24 cellular contexts compared by ENCODE assay signal in the genomic region with DNA sequence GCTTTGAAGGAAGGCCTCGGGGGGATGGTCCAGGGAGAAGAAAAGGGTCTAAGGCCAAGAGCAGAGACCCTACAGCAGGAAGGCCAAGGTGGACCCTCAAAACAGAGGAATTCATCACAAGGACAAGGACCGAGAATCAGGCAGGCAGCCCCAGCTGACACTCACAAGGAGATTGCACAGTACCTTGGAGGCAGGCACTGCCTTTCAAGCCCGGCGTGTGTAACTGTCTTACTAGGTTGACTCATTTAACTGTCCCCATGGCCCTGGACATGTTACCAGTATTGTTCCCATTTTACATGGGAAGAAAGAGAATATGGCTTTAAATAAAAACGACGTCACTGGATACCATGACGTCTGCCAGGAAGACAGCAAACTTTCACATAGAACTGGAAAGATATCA.
"Had no signal": no experiment of that assay in that cellular context is flagged by ENCODE, and none has a peak within 500 bp of the region (broad histone marks: within the 10 kb centered on the region; RNA-seq: fewer than 3 reads in every experiment).

No MANE protein-coding gene starts in this region.

- ATAC-seq: effector memory CD8-positive, alpha-beta T cell; heart right ventricle; left colon; left ventricle myocardium superior; naive thymus-derived CD4-positive, alpha-beta T cell; right lobe of liver; stimulated activated memory B cell treated with anti-CD40 and anti-IgM and Interleukin-4, amounts not matched to agents 10 μg/mL and 1 μg/mL and 100 μg/mL, for 72 hours; upper lobe of right lung had no signal

- H3K36me3 ChIP-seq: heart right ventricle, neutrophil, right lobe of liver, spleen, tibial artery, upper lobe of right lung, vagina had no signal

- H3K9me3 Mint-ChIP-seq: dendritic cell treated with granulocyte-macrophage colony-stimulating factor and Interleukin-4, amounts not matched to agents 40 ng/mL and 50 ng/mL, for 4 days; effector memory CD8-positive, alpha-beta T cell; immature natural killer cell; naive thymus-derived CD4-positive, alpha-beta T cell; stimulated activated memory B cell treated with anti-CD40 and anti-IgM and Interleukin-4, amounts not matched to agents 10 μg/mL and 1 μg/mL and 100 μg/mL, for 72 hours; stimulated activated naive CD8-positive, alpha-beta T cell treated with anti-CD3 and anti-CD28 coated beads, Interleukin-15, Interleukin-2, amounts not matched to agents 100 ng/mL and 50 ng/mL, for 24 hours had no signal

- H3K4me3 ChIP-seq: heart right ventricle, lung, psoas muscle, right lobe of liver, spleen, tibial artery, upper lobe of right lung, vagina had no signal

- H3K4me1 Mint-ChIP-seq: stimulated activated memory B cell treated with anti-CD40 and anti-IgM and Interleukin-4, amounts not matched to agents 10 μg/mL and 1 μg/mL and 100 μg/mL, for 72 hours had no signal

- H3K36me3 Mint-ChIP-seq: immature natural killer cell; naive thymus-derived CD4-positive, alpha-beta T cell; stimulated activated memory B cell treated with anti-CD40 and anti-IgM and Interleukin-4, amounts not matched to agents 10 μg/mL and 1 μg/mL and 100 μg/mL, for 72 hours had no signal

- H3K27me3 ChIP-seq: heart right ventricle, neutrophil, right lobe of liver, spleen, tibial artery, upper lobe of right lung, vagina had no signal

- DNase-seq: effector memory CD8-positive, alpha-beta T cell; erythroblast; heart right ventricle; immature natural killer cell; left colon; left ventricle myocardium superior; mesendoderm; naive thymus-derived CD4-positive, alpha-beta T cell; nephron progenitor cell; psoas muscle; retina; right lobe of liver; spleen; stimulated activated CD4-positive, alpha-beta T cell treated with anti-CD3 and anti-CD28 coated beads, Interleukin-15, amount 100 ng/mL, for 24 hours; stimulated activated CD4-positive, alpha-beta T cell treated with anti-CD3 and anti-CD28 coated beads, Interleukin-1b, Interleukin-23, amount 100 ng/mL, for 48 hours; stimulated activated CD4-positive, alpha-beta T cell treated with anti-CD3 and anti-CD28 coated beads, Interleukin-4, amount 100 ng/mL, for 24 hours; tibial artery; upper lobe of right lung had no signal

- H3K4me3 Mint-ChIP-seq: dendritic cell treated with granulocyte-macrophage colony-stimulating factor and Interleukin-4, amounts not matched to agents 40 ng/mL and 50 ng/mL, for 4 days; effector memory CD8-positive, alpha-beta T cell; immature natural killer cell; naive thymus-derived CD4-positive, alpha-beta T cell; nephron progenitor cell; stimulated activated memory B cell treated with anti-CD40 and anti-IgM and Interleukin-4, amounts not matched to agents 10 μg/mL and 1 μg/mL and 100 μg/mL, for 72 hours; stimulated activated naive CD8-positive, alpha-beta T cell treated with anti-CD3 and anti-CD28 coated beads, Interleukin-15, Interleukin-2, amounts not matched to agents 100 ng/mL and 50 ng/mL, for 24 hours had no signal

- H3K4me1 ChIP-seq: psoas muscle, right lobe of liver, tibial artery, upper lobe of right lung, vagina had no signal

- H3K27ac Mint-ChIP-seq: dendritic cell treated with granulocyte-macrophage colony-stimulating factor and Interleukin-4, amounts not matched to agents 40 ng/mL and 50 ng/mL, for 4 days; effector memory CD8-positive, alpha-beta T cell; immature natural killer cell; naive thymus-derived CD4-positive, alpha-beta T cell; nephron progenitor cell; stimulated activated memory B cell treated with anti-CD40 and anti-IgM and Interleukin-4, amounts not matched to agents 10 μg/mL and 1 μg/mL and 100 μg/mL, for 72 hours; stimulated activated naive CD8-positive, alpha-beta T cell treated with anti-CD3 and anti-CD28 coated beads, Interleukin-15, Interleukin-2, amounts not matched to agents 100 ng/mL and 50 ng/mL, for 24 hours had no signal

- H3K27ac ChIP-seq: heart right ventricle, neutrophil, psoas muscle, right lobe of liver, spleen, tibial artery, upper lobe of right lung, vagina had no signal

- H3K27me3 Mint-ChIP-seq: dendritic cell treated with granulocyte-macrophage colony-stimulating factor and Interleukin-4, amounts not matched to agents 40 ng/mL and 50 ng/mL, for 4 days; effector memory CD8-positive, alpha-beta T cell; naive thymus-derived CD4-positive, alpha-beta T cell; stimulated activated memory B cell treated with anti-CD40 and anti-IgM and Interleukin-4, amounts not matched to agents 10 μg/mL and 1 μg/mL and 100 μg/mL, for 72 hours; stimulated activated naive CD8-positive, alpha-beta T cell treated with anti-CD3 and anti-CD28 coated beads, Interleukin-15, Interleukin-2, amounts not matched to agents 100 ng/mL and 50 ng/mL, for 24 hours had no signal

- H3K9me3 ChIP-seq: heart right ventricle, neutrophil, psoas muscle, right lobe of liver, spleen, tibial artery, upper lobe of right lung, vagina had no signal
